In genomic region chr4:78940752-78941151, GRCh38 we compare ENCODE assay signal across 19 cellular contexts.
"Had no signal": no experiment of that assay in that cellular context is flagged by ENCODE, and none has a peak within 500 bp of the region (broad histone marks: within the 10 kb centered on the region; RNA-seq: fewer than 3 reads in every experiment).

No MANE protein-coding gene starts in this region.

- H3K36me3 ChIP-seq: prostate gland, right atrium auricular region, thyroid gland had no signal

- DNase-seq: activated CD4-positive, alpha-beta memory T cell treated with anti-CD3 and anti-CD28 coated beads, Interleukin-2, amount 10 ng/mL, durations not matched to agents 7 days and 5 days; activated CD4-positive, alpha-beta T cell treated with anti-CD3 and anti-CD28 coated beads for 1 hour; activated naive CD4-positive, alpha-beta T cell treated with Interleukin-2 at 50 U/mL for 16 hours; anterior cingulate cortex; caudate nucleus; dorsolateral prefrontal cortex; foreskin fibroblast; left ventricle myocardium superior; stimulated activated CD4-positive, alpha-beta T cell treated with anti-CD3 and anti-CD28 coated beads, Interleukin-4, amount 100 ng/mL, for 4 hours; stimulated activated naive B cell treated with anti-CD40 and anti-IgM and Interleukin-4, amounts not matched to agents 10 μg/mL and 1 μg/mL and 100 μg/mL, for 72 hours; T-helper 17 cell; thyroid gland; WERI-Rb-1 had no signal

- H3K4me3 ChIP-seq: prostate gland, thyroid gland had no signal

- H3K9me3 Mint-ChIP-seq: activated CD4-positive, alpha-beta memory T cell treated with anti-CD3 and anti-CD28 coated beads, Interleukin-2, amount 10 ng/mL, durations not matched to agents 7 days and 5 days; endodermal cell; neural crest cell; stimulated activated naive B cell treated with anti-CD40 and anti-IgM and Interleukin-4, amounts not matched to agents 10 μg/mL and 1 μg/mL and 100 μg/mL, for 72 hours had no signal

- H3K27ac Mint-ChIP-seq: activated CD4-positive, alpha-beta memory T cell treated with anti-CD3 and anti-CD28 coated beads, Interleukin-2, amount 10 ng/mL, durations not matched to agents 7 days and 5 days; endodermal cell; stimulated activated naive B cell treated with anti-CD40 and anti-IgM and Interleukin-4, amounts not matched to agents 10 μg/mL and 1 μg/mL and 100 μg/mL, for 72 hours had no signal

- H3K36me3 Mint-ChIP-seq: brain; stimulated activated naive B cell treated with anti-CD40 and anti-IgM and Interleukin-4, amounts not matched to agents 10 μg/mL and 1 μg/mL and 100 μg/mL, for 72 hours had no signal

- ATAC-seq: left ventricle myocardium superior; stimulated activated naive B cell treated with anti-CD40 and anti-IgM and Interleukin-4, amounts not matched to agents 10 μg/mL and 1 μg/mL and 100 μg/mL, for 72 hours; T-helper 17 cell had no signal

- H3K27me3 Mint-ChIP-seq: stimulated activated naive B cell treated with anti-CD40 and anti-IgM and Interleukin-4, amounts not matched to agents 10 μg/mL and 1 μg/mL and 100 μg/mL, for 72 hours had no signal

- H3K27ac ChIP-seq: dorsolateral prefrontal cortex, epithelial cell of prostate, prostate gland, right atrium auricular region, thyroid gland had no signal

- H3K4me1 ChIP-seq: prostate gland had no signal

- H3K4me3 Mint-ChIP-seq: activated CD4-positive, alpha-beta memory T cell treated with anti-CD3 and anti-CD28 coated beads, Interleukin-2, amount 10 ng/mL, durations not matched to agents 7 days and 5 days; stimulated activated naive B cell treated with anti-CD40 and anti-IgM and Interleukin-4, amounts not matched to agents 10 μg/mL and 1 μg/mL and 100 μg/mL, for 72 hours; T-helper 17 cell had no signal

- H3K27me3 ChIP-seq: dorsolateral prefrontal cortex, right atrium auricular region, thyroid gland had no signal
